8 cellular contexts compared by ENCODE assay signal in the genomic region with DNA sequence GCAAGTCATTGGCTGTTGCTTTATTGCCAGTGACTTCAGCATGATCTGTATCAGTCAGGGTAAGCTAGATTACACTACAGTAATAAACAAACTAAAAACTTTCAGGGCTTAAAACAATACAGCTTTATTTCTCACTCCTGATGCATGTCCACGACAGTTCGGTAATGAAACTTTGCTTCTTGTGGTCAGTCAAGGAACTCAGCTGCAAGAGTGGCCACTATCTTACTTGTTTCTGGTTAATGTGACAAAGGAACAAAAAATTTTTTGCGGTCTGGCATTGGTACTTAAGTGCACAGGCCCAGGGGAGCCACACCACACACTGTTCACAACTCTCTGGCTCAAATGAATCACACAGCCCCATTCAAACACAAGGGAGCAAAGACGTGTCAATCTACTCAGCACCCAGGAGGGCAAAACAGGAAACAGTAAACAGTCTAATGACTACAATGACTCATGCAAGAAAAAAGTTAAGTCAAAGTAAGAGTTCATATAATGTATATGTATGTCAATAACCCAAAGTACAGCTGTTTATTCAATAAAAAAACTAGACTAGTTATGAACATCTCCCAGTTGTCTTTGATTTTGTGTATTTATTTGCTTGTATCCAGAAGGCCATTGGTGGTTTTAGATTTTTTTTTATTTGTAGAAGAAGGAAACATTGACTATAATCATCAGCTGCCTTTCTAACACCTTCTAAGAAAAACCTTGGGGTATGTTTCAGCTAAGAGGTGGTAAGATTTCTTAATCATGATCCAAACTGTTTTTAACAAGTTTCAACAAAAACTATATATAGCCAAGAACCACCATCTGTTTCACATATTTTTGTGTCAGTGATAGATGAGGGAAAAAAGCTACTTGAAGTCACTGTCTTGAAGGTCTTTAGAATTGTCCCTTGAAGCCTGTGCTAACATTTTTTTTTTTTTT.
DNase-seq lines count a peak whose midpoint lies in the region; ATAC-seq and TF ChIP-seq lines count a peak whose summit lies in the region.

No MANE protein-coding gene starts in this region.

- no peaks in the 10 kb centered on the region for H3K79me2 ChIP-seq in OCI-LY7 (ENCODE audit: insufficient read depth, low read depth, low read length)

- no peak for TF ChIP-seq CTCF in omental fat pad (IDR thresholded peaks at IDR 0.05)
- no peak for TF ChIP-seq CTCF in OCI-LY7 (conservative IDR thresholded peaks at IDR 0.05; ENCODE audit: low read length)

- no peaks in the 10 kb centered on the region for H3K36me3 ChIP-seq in OCI-LY7 (ENCODE audit: insufficient read depth, low read length)

- no peaks in the 10 kb centered on the region for H3K9me3 ChIP-seq in OCI-LY7 (ENCODE audit: low read length)

- no peak overlapping the region for H2AFZ ChIP-seq in OCI-LY7 (ENCODE audit: low read length)

- no peaks in the 10 kb centered on the region for H3K4me1 ChIP-seq in OCI-LY7 (ENCODE audit: insufficient read depth, low read length, poor library complexity, severe bottlenecking)

- DNase-seq in DMS 273 (lab: John Stamatoyannopoulos, UW; ENCODE audit: unreplicated experiment) (peak; percentile 59), glomerular endothelial cell (ENCODE audit: extremely low read depth, low read depth, low spot score) (peak; percentile 72), omental fat pad (ENCODE audit: low spot score) (no peak), OCI-LY7 (ENCODE audit: low spot score) (no peak)
- peak in 2 of 3 experiments; percentile 9 to 32 for DNase-seq in activated CD8-positive, alpha-beta memory T cell treated with anti-CD3 and anti-CD28 coated beads for 48 hours (ENCODE audit: low read depth in 2 of 3, low spot score in 2 of 3)
- DNase-seq in stimulated activated CD4-positive, alpha-beta T cell treated with anti-CD3 and anti-CD28 coated beads, Interleukin-4, amount 100 ng/mL, for 24 hours: peak; percentile 64

- H3K4me2 ChIP-seq in OCI-LY7 (ENCODE audit: low read length): no peak overlapping the region

- intact Hi-C loops in OCI-LY7 (cut with micrococcal nuclease; ENCODE audit: unreplicated experiment): no loop called here

- POLR2A ChIA-PET in OCI-LY7 (lab: Charles Lee): interaction anchor here (0.6 to 0.9 kb wide), 3 partner anchors 66 to 271 kb away, joined by 3 to 7 read pairs (median 6); no protein-coding TSS in a partner anchor

- CTCF ChIA-PET in OCI-LY7 (lab: Charles Lee; ENCODE audit: unreplicated experiment): no interaction called here

- BruUV-seq in OCI-LY7 (replicated peaks; lab: Mats Ljungman, UMichigan): no TSS peak

- ATAC-seq in GM21390 (IDR thresholded peaks at IDR 0.05; ENCODE audit: unreplicated experiment): peak; percentile 98
- peak; percentile 99 for ATAC-seq in HG03575 (IDR thresholded peaks at IDR 0.05; ENCODE audit: extremely low read depth, insufficient number of reproducible peaks, low FRiP score, unreplicated experiment)
- ATAC-seq in omental fat pad (ENCODE audit: low FRiP score): no peak

- no peaks in the 10 kb centered on the region for H4K20me1 ChIP-seq in OCI-LY7 (ENCODE audit: insufficient read depth, low read length)

- no peak overlapping the region for H3K27ac ChIP-seq in OCI-LY7 (ENCODE audit: low read depth, low read length, poor library complexity, severe bottlenecking)

- no peak overlapping the region for H3K4me3 ChIP-seq in OCI-LY7 (ENCODE audit: low read depth, low read length, poor library complexity, severe bottlenecking)

- H3K9me2 ChIP-seq in OCI-LY7 (ENCODE audit: insufficient read depth, low read length): no peaks in the 10 kb centered on the region

Comparison
In these comparisons a context has a peak if more than half of its experiments do, and no peak if none do; other contexts are left out.
1. DNase-seq: peak in DMS 273 (single experiment), activated CD8-positive, alpha-beta memory T cell treated with anti-CD3 and anti-CD28 coated beads for 48 hours (2 of 3), glomerular endothelial cell (single experiment) and stimulated activated CD4-positive, alpha-beta T cell treated with anti-CD3 and anti-CD28 coated beads, Interleukin-4, amount 100 ng/mL, for 24 hours (single experiment); none in omental fat pad (single experiment) and OCI-LY7 (single experiment).